In the genomic region with DNA sequence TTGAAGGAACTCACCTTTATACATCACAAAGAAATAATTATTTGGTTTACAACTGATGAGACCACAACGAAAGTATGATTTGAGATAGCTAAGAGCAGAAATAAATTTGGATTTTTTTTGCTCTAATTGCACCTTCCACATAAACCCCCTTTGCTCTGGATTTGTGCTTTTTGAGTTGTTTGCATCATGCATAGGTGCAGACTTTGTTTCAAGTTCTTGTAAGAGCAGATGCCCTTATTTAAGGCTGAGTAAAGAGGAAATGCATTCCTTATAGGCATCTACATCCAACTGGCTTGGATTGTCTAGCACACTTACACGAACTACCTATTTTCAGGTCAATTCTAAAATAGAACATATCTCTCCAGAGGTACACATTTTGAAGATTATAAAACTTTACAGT, we compare ENCODE assay signal across 1 cellular context.
TF ChIP-seq lines count a peak whose summit lies in the region.

No MANE protein-coding gene starts in this region.

TF ChIP-seq in H1, 55 proteins besides CTCF, POLR2A, EP300 and RAD21:
- no peak for TF ChIP-seq PHF8 (conservative IDR thresholded peaks at IDR 0.05; ENCODE audit: low read depth, low read length)
- no peak for TF ChIP-seq SIX5 (IDR thresholded peaks at IDR 0.05; ENCODE audit: low read depth, low read length)
- TF ChIP-seq, protein P1, sequence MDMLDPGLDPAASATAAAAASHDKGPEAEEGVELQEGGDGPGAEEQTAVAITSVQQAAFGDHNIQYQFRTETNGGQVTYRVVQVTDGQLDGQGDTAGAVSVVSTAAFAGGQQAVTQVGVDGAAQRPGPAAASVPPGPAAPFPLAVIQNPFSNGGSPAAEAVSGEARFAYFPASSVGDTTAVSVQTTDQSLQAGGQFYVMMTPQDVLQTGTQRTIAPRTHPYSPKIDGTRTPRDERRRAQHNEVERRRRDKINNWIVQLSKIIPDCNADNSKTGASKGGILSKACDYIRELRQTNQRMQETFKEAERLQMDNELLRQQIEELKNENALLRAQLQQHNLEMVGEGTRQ (IDR thresholded peaks at IDR 0.05; ENCODE audit: low read length), result no peak
- TF ChIP-seq, protein P2, sequence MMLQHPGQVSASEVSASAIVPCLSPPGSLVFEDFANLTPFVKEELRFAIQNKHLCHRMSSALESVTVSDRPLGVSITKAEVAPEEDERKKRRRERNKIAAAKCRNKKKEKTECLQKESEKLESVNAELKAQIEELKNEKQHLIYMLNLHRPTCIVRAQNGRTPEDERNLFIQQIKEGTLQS (IDR thresholded peaks at IDR 0.05; ENCODE audit: insufficient read depth, low read depth, low read length), result no peak
- TF ChIP-seq CHD2 (IDR thresholded peaks at IDR 0.05; ENCODE audit: low read length), result no peak
- TF ChIP-seq JUN (IDR thresholded peaks at IDR 0.05; ENCODE audit: low read depth, low read length), result no peak
